In the genomic region with DNA sequence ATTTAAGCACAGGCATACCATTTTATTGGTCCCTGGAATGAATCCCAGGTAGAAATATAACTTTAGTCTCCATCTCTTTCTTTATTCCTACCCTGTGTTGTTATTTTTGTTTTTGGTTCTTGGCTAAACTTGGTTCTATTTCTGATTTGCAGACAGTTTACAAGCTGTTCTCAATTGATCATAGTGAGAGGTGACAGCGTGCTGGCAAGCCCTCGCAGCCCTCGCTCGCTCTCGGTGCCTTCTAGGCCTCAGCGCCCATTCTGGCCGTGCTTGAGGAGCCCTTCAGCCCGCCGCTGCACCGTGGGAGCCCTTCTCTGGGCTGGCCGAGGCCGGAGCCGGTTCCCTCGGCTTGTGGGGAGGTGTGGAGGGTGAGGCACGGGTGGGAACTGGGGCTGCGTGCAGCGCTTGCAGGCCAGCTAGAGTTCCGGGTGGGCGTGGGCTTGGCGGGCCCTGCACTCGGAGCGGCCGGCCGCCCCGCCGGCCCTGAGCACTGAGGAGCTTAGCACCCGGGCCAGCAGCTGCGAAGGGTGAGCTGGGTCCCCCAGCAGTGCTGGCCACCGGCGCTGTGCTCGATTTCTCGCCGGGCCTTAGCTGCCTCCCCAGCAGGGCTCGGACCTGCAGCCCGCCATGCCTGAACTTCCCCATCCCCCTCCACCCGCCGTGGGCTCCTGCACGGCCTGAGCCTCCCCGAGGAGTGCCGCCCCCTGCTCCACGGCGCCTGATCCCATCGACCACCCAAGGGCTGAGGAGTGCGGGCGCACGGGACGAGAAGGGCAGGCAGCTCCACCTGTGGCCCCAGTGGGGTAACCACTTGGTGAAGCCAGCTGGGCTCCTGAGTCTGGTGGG, we compare ENCODE assay signal across 1 cellular context.
A peak's percentile ranks its signal among the peaks of the same experiment; 100 is the strongest.
TF ChIP-seq lines count a peak whose summit lies in the region.

No MANE protein-coding gene starts in this region.

TF ChIP-seq in HepG2, 621 proteins besides CTCF, POLR2A, EP300 and RAD21:
- TF ChIP-seq ARHGAP35 (CRISPR knock-in tag; IDR thresholded peaks at IDR 0.05; ENCODE audit: borderline replicate concordance) (0 out of 2 replicates have a peak, but pooled peaks have one; percentile 33), ZNF83 (CRISPR knock-in tag; IDR thresholded peaks at IDR 0.05; ENCODE audit: borderline replicate concordance) (no peak)
TF ChIP-seq in HepG2: peak in this region for 1.
